ENCODE assay signal across 18 cellular contexts in genomic region chr7:156673902-156674301, GRCh38. TPM values are rescaled to one million over a fixed set of nuclear protein-coding genes. Genes with fewer than 3 reads are reported as not detected.
DNase-seq lines count a peak whose midpoint lies in the region; ATAC-seq, FAIRE-seq and TF ChIP-seq lines count a peak whose summit lies in the region.
"Had no signal": no experiment of that assay in that cellular context is flagged by ENCODE, and none has a peak within 500 bp of the region (broad histone marks: within the 10 kb centered on the region; RNA-seq: fewer than 3 reads in every experiment).

No MANE protein-coding gene starts in this region.

- no peak overlapping the region for H3K4ac ChIP-seq in H1 (replicated peaks; ENCODE audit: insufficient read length, low read depth, low read length)
- H3K4ac ChIP-seq in neuronal stem cell (ENCODE audit: low read length), result no peak overlapping the region

- H2AK5ac ChIP-seq in H1 (ENCODE audit: low read depth, low read length), result no peak overlapping the region
- peak overlapping the region; percentile 9 for H2AK5ac ChIP-seq in neuronal stem cell (ENCODE audit: low read depth, low read length)

- no peaks in the 10 kb centered on the region for H3K79me1 ChIP-seq in H1 (ENCODE audit: low read depth, low read length)
- H3K79me1 ChIP-seq in neuronal stem cell (ENCODE audit: low read depth, low read length), result no peaks in the 10 kb centered on the region

- no peak for TF ChIP-seq CTCF in WTC11 (IDR thresholded peaks at IDR 0.05)
- TF ChIP-seq CTCF in H1 (IDR thresholded peaks at IDR 0.05; ENCODE audit: control extremely low read depth in 1 of 3, insufficient read depth in 1 of 3, low read depth in 1 of 3, low read length in 3 of 3), result no peak

- no peak overlapping the region for H2AFZ ChIP-seq in H1 (ENCODE audit: low read length)
- H2AFZ ChIP-seq in neuronal stem cell (ENCODE audit: low read length), result no peak overlapping the region

- peaks cover 11% of the 10 kb centered on the region for H3K36me3 Mint-ChIP-seq in activated naive CD4-positive, alpha-beta T cell treated with anti-CD3 and anti-CD28 coated beads, Interleukin-2, amount 10 ng/mL, durations not matched to agents 7 days and 5 days
- H3K36me3 Mint-ChIP-seq in activated naive CD4-positive, alpha-beta T cell treated with anti-CD3 and anti-CD28 coated beads for 36 hours (ENCODE audit: low read depth), result peaks cover 13% of the 10 kb centered on the region
- H3K36me3 Mint-ChIP-seq in WTC11, result peaks cover 13% of the 10 kb centered on the region; the same call in 1 of the 2 replicates
- peaks cover 44% of the 10 kb centered on the region for H3K36me3 Mint-ChIP-seq in activated T-helper 2 cell treated with anti-CD3 and anti-CD28 coated beads, Interferon-gamma antibody, Interleukin-2, Interleukin-4, amounts not matched to agents 10 μg/mL and 5 μg/mL and 100 μg/mL, durations not matched to agents 14 hours and 24 hours and 36 hours (ENCODE audit: low read depth)

- no peak overlapping the region for H3K23ac ChIP-seq in H1 (ENCODE audit: insufficient read length)
- H3K23ac ChIP-seq in neuronal stem cell (ENCODE audit: low read depth, low read length, poor library complexity), result no peak overlapping the region

- H3K4me2 ChIP-seq in H1 (ENCODE audit: insufficient read depth in 1 of 2, low read depth in 2 of 2, low read length in 2 of 2), result no peak overlapping the region
- no peak overlapping the region for H3K4me2 ChIP-seq in neuronal stem cell (ENCODE audit: insufficient read depth, low read length, poor library complexity, severe bottlenecking)
- H3K4me2 ChIP-seq: BLaER1 had no signal

- H3K9ac ChIP-seq in H1 (replicated peaks in 1 of 4; ENCODE audit: extremely low read depth in 1 of 4, low read depth in 3 of 4, low read length in 3 of 4) (no peak overlapping the region), neuronal stem cell (ENCODE audit: low read depth, low read length, poor library complexity) (no peak overlapping the region)
- H3K9ac ChIP-seq: BLaER1 had no signal

- no peaks in the 10 kb centered on the region for H3K9me3 ChIP-seq in H1 (ENCODE audit: insufficient read depth in 2 of 2, low read depth in 1 of 2, low read length in 1 of 2)
- no peaks in the 10 kb centered on the region for H3K9me3 ChIP-seq in neuronal stem cell (replicated peaks in 1 of 2; ENCODE audit: control insufficient read depth in 2 of 2, insufficient read depth in 1 of 2, low read depth in 1 of 2, low read length in 2 of 2)
- H3K9me3 ChIP-seq: BLaER1, HAP-1 had no signal

- no peak overlapping the region for H3K14ac ChIP-seq in H1 (ENCODE audit: insufficient read length)
- H3K14ac ChIP-seq in neuronal stem cell (ENCODE audit: low read length), result no peak overlapping the region

- no peak for TF ChIP-seq POLR2A in H1 (IDR thresholded peaks at IDR 0.05; ENCODE audit: control extremely low read depth in 1 of 2, low read depth in 2 of 2, low read length in 2 of 2)

- no peak for ATAC-seq in WTC11
- ATAC-seq: CD8-positive, alpha-beta T cell had no signal

- H2BK12ac ChIP-seq in H1 (ENCODE audit: low read depth, low read length) (no peak overlapping the region), neuronal stem cell (ENCODE audit: low read length) (peak overlapping the region; percentile 3)

- no peak for FAIRE-seq in H1 (lab: Jason Lieb, UNC)
- FAIRE-seq: HTR-8/SVneo had no signal

- no peak for TF ChIP-seq EP300 in H1 (IDR thresholded peaks at IDR 0.05; ENCODE audit: borderline replicate concordance in 1 of 2, low read depth in 2 of 2, low read length in 2 of 2)

- H3K4me3 Mint-ChIP-seq in activated naive CD4-positive, alpha-beta T cell treated with anti-CD3 and anti-CD28 coated beads, Interleukin-2, amount 10 ng/mL, durations not matched to agents 7 days and 5 days, result no peak overlapping the region
- H3K4me3 Mint-ChIP-seq in activated naive CD4-positive, alpha-beta T cell treated with anti-CD3 and anti-CD28 coated beads for 36 hours, result no peak overlapping the region
- no peak overlapping the region for H3K4me3 Mint-ChIP-seq in WTC11
- H3K4me3 Mint-ChIP-seq in activated T-helper 2 cell treated with anti-CD3 and anti-CD28 coated beads, Interferon-gamma antibody, Interleukin-2, Interleukin-4, amounts not matched to agents 10 μg/mL and 5 μg/mL and 100 μg/mL, durations not matched to agents 14 hours and 24 hours and 36 hours (ENCODE audit: low read depth), result no peak overlapping the region
- H3K4me3 Mint-ChIP-seq: CD14-positive monocyte; CD8-positive, alpha-beta T cell had no signal

- CTCF ChIA-PET in activated naive CD4-positive, alpha-beta T cell treated with anti-CD3 and anti-CD28 coated beads, Interleukin-2, amount 10 ng/mL, durations not matched to agents 7 days and 5 days (lab: Charles Lee), result no interaction called here
- CTCF ChIA-PET in activated naive CD4-positive, alpha-beta T cell treated with anti-CD3 and anti-CD28 coated beads for 36 hours (lab: Charles Lee), result no interaction called here
- CTCF ChIA-PET in WTC11 (lab: Charles Lee) (interaction anchor here (1.0 kb wide), 1 partner anchor 24 kb away, joined by 3 read pairs; no protein-coding TSS in a partner anchor), H1 (lab: Charles Lee; ENCODE audit: partially characterized antibody) (interaction anchor here (1.1 kb wide), 1 partner anchor 77 kb away, joined by 3 read pairs; no protein-coding TSS in a partner anchor)

- no peak for DNase-seq in activated naive CD4-positive, alpha-beta T cell treated with anti-CD3 and anti-CD28 coated beads, Interleukin-2, amount 10 ng/mL, durations not matched to agents 7 days and 5 days
- no peak for DNase-seq in activated naive CD4-positive, alpha-beta T cell treated with anti-CD3 and anti-CD28 coated beads for 36 hours
- DNase-seq in WTC11 (ENCODE audit: low spot score) (no peak), H1 (ENCODE audit: low read depth in 1 of 2, low spot score in 2 of 2) (no peak), neuronal stem cell (ENCODE audit: low spot score) (no peak), NCI-H2227 treated with DMSO at 0.1 percent for 48 hours (lab: John Stamatoyannopoulos, UW) (no peak), CD1c-positive myeloid dendritic cell (ENCODE audit: extremely low spot score) (no peak)
- DNase-seq in activated T-helper 2 cell treated with anti-CD3 and anti-CD28 coated beads, Interferon-gamma antibody, Interleukin-2, Interleukin-4, amounts not matched to agents 10 μg/mL and 5 μg/mL and 100 μg/mL, durations not matched to agents 14 hours and 24 hours and 36 hours (ENCODE audit: low spot score), result no peak
- DNase-seq: Calu3; CD8-positive, alpha-beta T cell; DMS79 treated with DMSO at 0.1 percent for 48 hours; GF-D8; GOT3 had no signal

- H2BK5ac ChIP-seq in H1 (ENCODE audit: low read depth, low read length) (no peak overlapping the region), neuronal stem cell (ENCODE audit: low read length) (peak overlapping the region; percentile 8)

- H4K5ac ChIP-seq in H1 (ENCODE audit: insufficient read length, low read depth, low read length), result no peak overlapping the region

- H3K4me1 Mint-ChIP-seq in activated naive CD4-positive, alpha-beta T cell treated with anti-CD3 and anti-CD28 coated beads, Interleukin-2, amount 10 ng/mL, durations not matched to agents 7 days and 5 days, result peaks cover 6% of the 10 kb centered on the region
- H3K4me1 Mint-ChIP-seq in activated naive CD4-positive, alpha-beta T cell treated with anti-CD3 and anti-CD28 coated beads for 36 hours (ENCODE audit: low read depth), result no peaks in the 10 kb centered on the region
- peaks cover 16% of the 10 kb centered on the region for H3K4me1 Mint-ChIP-seq in WTC11
- peaks cover 4% of the 10 kb centered on the region for H3K4me1 Mint-ChIP-seq in activated T-helper 2 cell treated with anti-CD3 and anti-CD28 coated beads, Interferon-gamma antibody, Interleukin-2, Interleukin-4, amounts not matched to agents 10 μg/mL and 5 μg/mL and 100 μg/mL, durations not matched to agents 14 hours and 24 hours and 36 hours (ENCODE audit: low read depth)
- H3K4me1 Mint-ChIP-seq: CD14-positive monocyte had no signal

- POLR2A ChIA-PET in WTC11 (lab: Charles Lee), result no interaction called here
- POLR2A ChIA-PET in H1 (lab: Charles Lee; ENCODE audit: partially characterized antibody), result no interaction called here

- intact Hi-C loops in activated naive CD4-positive, alpha-beta T cell treated with anti-CD3 and anti-CD28 coated beads for 36 hours (cut with micrococcal nuclease), result no loop called here
- intact Hi-C loops in activated T-helper 2 cell treated with anti-CD3 and anti-CD28 coated beads, Interferon-gamma antibody, Interleukin-2, Interleukin-4, amounts not matched to agents 10 μg/mL and 5 μg/mL and 100 μg/mL, durations not matched to agents 14 hours and 24 hours and 36 hours (cut with micrococcal nuclease), result no loop called here

- H4K91ac ChIP-seq in H1 (replicated peaks; ENCODE audit: insufficient read length, low read length) (no peak overlapping the region), neuronal stem cell (ENCODE audit: low read depth, low read length, poor library complexity) (no peak overlapping the region)

- 90% methylated on average over 9 of the region's 9 CpGs; no CpG with 5 or more reads in 1 of the 2 experiments for WGBS in H1 (ENCODE audit: extremely low coverage in 1 of 2, insufficient coverage in 1 of 2, insufficient read length in 1 of 2, insufficient replicate concordance in 2 of 2, low coverage in 1 of 2, low lambda C conversion rate in 2 of 2, missing lambda C conversion rate in 1 of 2), 2 experiments
- WGBS in neuronal stem cell (ENCODE audit: extremely low coverage in 2 of 2, insufficient read length in 2 of 2, insufficient replicate concordance in 1 of 2), 2 donors, result no CpG with 5 or more reads among the region's 9 CpGs

- H2BK20ac ChIP-seq in H1 (ENCODE audit: low read length), result no peak overlapping the region

- H3K27ac ChIP-seq in H1 (ENCODE audit: low read depth, low read length) (no peak overlapping the region), neuronal stem cell (replicated peaks; ENCODE audit: low read length) (peak overlapping the region; percentile 77)
- H3K27ac ChIP-seq: 22Rv1, BLaER1 had no signal

- H3K36me3 ChIP-seq in H1 (ENCODE audit: control insufficient read depth in 2 of 4, insufficient read depth in 4 of 4, low read length in 3 of 4) (peaks cover 0 to 16% (median 6%) of the 10 kb centered on the region in 4 experiments; a peak in 6 of 8 replicates), neuronal stem cell (replicated peaks in 1 of 2; ENCODE audit: control insufficient read depth in 2 of 2, insufficient read depth in 2 of 2, low read length in 2 of 2) (peaks cover 6 to 62% of the 10 kb centered on the region in 2 donors)
- H3K36me3 ChIP-seq: HAP-1 had no signal

- no peaks in the 10 kb centered on the region for H3K23me2 ChIP-seq in H1 (ENCODE audit: low read depth, low read length)

- H3K4me1 ChIP-seq in H1 (replicated peaks in 1 of 4; ENCODE audit: control insufficient read depth in 3 of 4, insufficient read depth in 4 of 4, low read length in 3 of 4), result 0 out of 7 replicates have a peak, but pooled peaks cover 0 to 3% (median under 1%) of the 10 kb centered on the region in 4 experiments
- H3K4me1 ChIP-seq in neuronal stem cell (ENCODE audit: control insufficient read depth in 2 of 2, insufficient read depth in 1 of 2, low read depth in 1 of 2, low read length in 2 of 2), result peaks cover 0 to 12% of the 10 kb centered on the region in 2 donors
- H3K4me1 ChIP-seq: BLaER1, HAP-1 had no signal

- no peaks in the 10 kb centered on the region for H3K79me2 ChIP-seq in H1 (ENCODE audit: control insufficient read depth in 1 of 2, insufficient read depth in 2 of 2, low read length in 2 of 2)

- H2BK120ac ChIP-seq in H1 (replicated peaks; ENCODE audit: low read depth, low read length) (no peak overlapping the region), neuronal stem cell (ENCODE audit: low read depth, low read length) (peak overlapping the region; percentile 49)

- no peak overlapping the region for H3K56ac ChIP-seq in H1 (replicated peaks; ENCODE audit: insufficient read length, low read depth, low read length)

- H4K8ac ChIP-seq in H1 (ENCODE audit: extremely low read depth, insufficient read depth, low read length), result peak overlapping the region; percentile 3; the same call in 1 of the 2 replicates
- no peak overlapping the region for H4K8ac ChIP-seq in neuronal stem cell (ENCODE audit: low read depth, low read length)

- H3K18ac ChIP-seq in H1 (ENCODE audit: extremely low read depth, low read length), result no peak overlapping the region
- H3K18ac ChIP-seq in neuronal stem cell (ENCODE audit: low read length), result peak overlapping the region; percentile 31

- no peaks in the 10 kb centered on the region for H4K20me1 ChIP-seq in H1 (replicated peaks in 1 of 2; ENCODE audit: control insufficient read depth in 1 of 2, insufficient read depth in 2 of 2, low read length in 2 of 2)
- H4K20me1 ChIP-seq: BLaER1 had no signal

- TF ChIP-seq RAD21 in H1 (IDR thresholded peaks at IDR 0.05 in 1 of 2, conservative IDR thresholded peaks at IDR 0.05 in 1 of 2; ENCODE audit: low read depth in 2 of 2, low read length in 2 of 2), result no peak

- H3K27ac Mint-ChIP-seq in activated naive CD4-positive, alpha-beta T cell treated with anti-CD3 and anti-CD28 coated beads, Interleukin-2, amount 10 ng/mL, durations not matched to agents 7 days and 5 days, result peak overlapping the region; percentile 19
- no peak overlapping the region for H3K27ac Mint-ChIP-seq in activated naive CD4-positive, alpha-beta T cell treated with anti-CD3 and anti-CD28 coated beads for 36 hours
- peak overlapping the region; percentile 11; the same call in 1 of the 2 replicates for H3K27ac Mint-ChIP-seq in WTC11
- no peak overlapping the region for H3K27ac Mint-ChIP-seq in activated T-helper 2 cell treated with anti-CD3 and anti-CD28 coated beads, Interferon-gamma antibody, Interleukin-2, Interleukin-4, amounts not matched to agents 10 μg/mL and 5 μg/mL and 100 μg/mL, durations not matched to agents 14 hours and 24 hours and 36 hours
- H3K27ac Mint-ChIP-seq: CD14-positive monocyte; CD8-positive, alpha-beta T cell had no signal

- H2BK15ac ChIP-seq in H1 (ENCODE audit: low read length) (no peak overlapping the region), neuronal stem cell (ENCODE audit: low read length) (peak overlapping the region; percentile 3)

- H3K27me3 ChIP-seq in H1 (replicated peaks in 1 of 4; ENCODE audit: control insufficient read depth in 3 of 4, extremely low read depth in 1 of 4, insufficient read depth in 3 of 4, low read length in 3 of 4), result no peaks in the 10 kb centered on the region
- H3K27me3 ChIP-seq in neuronal stem cell (ENCODE audit: control insufficient read depth in 3 of 3, insufficient read depth in 3 of 3, low read depth in 1 of 3, low read length in 3 of 3), result no peaks in the 10 kb centered on the region
- H3K27me3 ChIP-seq: BLaER1 had no signal

- H3K27me3 Mint-ChIP-seq in activated naive CD4-positive, alpha-beta T cell treated with anti-CD3 and anti-CD28 coated beads, Interleukin-2, amount 10 ng/mL, durations not matched to agents 7 days and 5 days, result no peaks in the 10 kb centered on the region
- no peaks in the 10 kb centered on the region for H3K27me3 Mint-ChIP-seq in activated naive CD4-positive, alpha-beta T cell treated with anti-CD3 and anti-CD28 coated beads for 36 hours (ENCODE audit: low read depth)
- H3K27me3 Mint-ChIP-seq in WTC11 (ENCODE audit: low read depth), result no peaks in the 10 kb centered on the region
- no peaks in the 10 kb centered on the region for H3K27me3 Mint-ChIP-seq in activated T-helper 2 cell treated with anti-CD3 and anti-CD28 coated beads, Interferon-gamma antibody, Interleukin-2, Interleukin-4, amounts not matched to agents 10 μg/mL and 5 μg/mL and 100 μg/mL, durations not matched to agents 14 hours and 24 hours and 36 hours (ENCODE audit: low read depth)

- H3K4me3 ChIP-seq in H1 (ENCODE audit: extremely low read depth in 1 of 4, insufficient read depth in 2 of 4, low read depth in 3 of 4, low read length in 4 of 4), result no peak overlapping the region
- H3K4me3 ChIP-seq in neuronal stem cell (ENCODE audit: low read length in 2 of 2), result no peak overlapping the region
- H3K4me3 ChIP-seq: BLaER1, HAP-1 had no signal

- no peaks in the 10 kb centered on the region for H3K9me3 Mint-ChIP-seq in activated naive CD4-positive, alpha-beta T cell treated with anti-CD3 and anti-CD28 coated beads, Interleukin-2, amount 10 ng/mL, durations not matched to agents 7 days and 5 days
- H3K9me3 Mint-ChIP-seq in activated naive CD4-positive, alpha-beta T cell treated with anti-CD3 and anti-CD28 coated beads for 36 hours, result no peaks in the 10 kb centered on the region
- H3K9me3 Mint-ChIP-seq in WTC11, result no peaks in the 10 kb centered on the region
- H3K9me3 Mint-ChIP-seq in activated T-helper 2 cell treated with anti-CD3 and anti-CD28 coated beads, Interferon-gamma antibody, Interleukin-2, Interleukin-4, amounts not matched to agents 10 μg/mL and 5 μg/mL and 100 μg/mL, durations not matched to agents 14 hours and 24 hours and 36 hours, result no peaks in the 10 kb centered on the region
- H3K9me3 Mint-ChIP-seq: CD14-positive monocyte; CD8-positive, alpha-beta T cell had no signal

RNA-seq across cellular contexts. Expression of gene RNF32, which starts 33.3 kb away (rescaled TPM):
- under 1 TPM; 0.31 to 0.64 TPM for total RNA-seq in activated naive CD4-positive, alpha-beta T cell treated with anti-CD3 and anti-CD28 coated beads for 36 hours
- 0.55 to 1.3 TPM (median 0.61 TPM) in 3 replicates for total RNA-seq in WTC11 (2021)
- 0.67 and 1.2 TPM in 2 replicates for total RNA-seq in H1 (2021; fragmentation: NEBNext Ultra II Directional; extraction: Animal tissue kit (Norgen Biotek cat#: 25700))
- 0.48 and 0.72 TPM in 2 replicates for polyA plus RNA-seq in H1 (2011; rRNA removed)
- polyA plus RNA-seq in H1 (2011; cell fraction: cytosol; rRNA removed), result 0.97 TPM
- 1.0 TPM for polyA plus RNA-seq in H1 (2011; cell fraction: nucleus; rRNA removed)
- 0.56 to 1.6 TPM (median 0.93 TPM) in 4 replicates for polyA plus RNA-seq in H1 (2012, experiment 1 of 2)
- polyA plus RNA-seq in H1 (2012, experiment 2 of 2), result 0.42 TPM
- polyA plus RNA-seq in H1 (2013, experiment 1 of 2), result 1.4 TPM
- 1.6 TPM for polyA plus RNA-seq in H1 (2013, experiment 2 of 2)
- 0.46 and 0.57 TPM in 2 replicates for polyA minus RNA-seq in H1 (2011; rRNA and poly(A)+ RNA removed)
- not detected for polyA minus RNA-seq in H1 (2011; cell fraction: cytosol; rRNA and poly(A)+ RNA removed)
- polyA minus RNA-seq in H1 (2011; cell fraction: nucleus; rRNA and poly(A)+ RNA removed), result 1.2 TPM
- 4.8 TPM for polyA plus RNA-seq in neuronal stem cell (2013, experiment 1 of 2)
- polyA plus RNA-seq in neuronal stem cell (2013, experiment 2 of 2), result 5.2 TPM
- total RNA-seq in activated T-helper 2 cell treated with anti-CD3 and anti-CD28 coated beads, Interferon-gamma antibody, Interleukin-2, Interleukin-4, amounts not matched to agents 10 μg/mL and 5 μg/mL and 100 μg/mL, durations not matched to agents 14 hours and 24 hours and 36 hours, result 2.9 and 3.4 TPM in 2 replicates

Comparison
In these comparisons a context has a peak if more than half of its experiments do, and no peak if none do; other contexts are left out.
1. H3K27ac Mint-ChIP-seq: peak in activated naive CD4-positive, alpha-beta T cell treated with anti-CD3 and anti-CD28 coated beads, Interleukin-2, amount 10 ng/mL, durations not matched to agents 7 days and 5 days (single experiment) and WTC11 (single experiment); none in activated naive CD4-positive, alpha-beta T cell treated with anti-CD3 and anti-CD28 coated beads for 36 hours (single experiment) and activated T-helper 2 cell treated with anti-CD3 and anti-CD28 coated beads, Interferon-gamma antibody, Interleukin-2, Interleukin-4, amounts not matched to agents 10 μg/mL and 5 μg/mL and 100 μg/mL, durations not matched to agents 14 hours and 24 hours and 36 hours (single experiment).
2. CTCF ChIA-PET loops: an anchor here in WTC11 (1.0 kb wide) and H1 (1.1 kb wide); none called in activated naive CD4-positive, alpha-beta T cell treated with anti-CD3 and anti-CD28 coated beads, Interleukin-2, amount 10 ng/mL, durations not matched to agents 7 days and 5 days and activated naive CD4-positive, alpha-beta T cell treated with anti-CD3 and anti-CD28 coated beads for 36 hours.